ENCODE assay signal across 1 cellular context in genomic region chr3:197510642-197511018, GRCh38.
TF ChIP-seq lines count a peak whose summit lies in the region.

No MANE protein-coding gene starts in this region.

TF ChIP-seq in HepG2, 621 proteins besides CTCF, POLR2A, EP300 and RAD21:
- TF ChIP-seq LRRFIP1 (CRISPR knock-in tag; conservative IDR thresholded peaks at IDR 0.05) (no peak), IRF1 (CRISPR knock-in tag; IDR thresholded peaks at IDR 0.05; ENCODE audit: low read depth) (0 out of 2 replicates have a peak, but pooled peaks have one; percentile 2), TOPORS (CRISPR knock-in tag; IDR thresholded peaks at IDR 0.05) (no peak), ATAD3A (CRISPR knock-in tag; IDR thresholded peaks at IDR 0.05) (no peak), HMGXB3 (CRISPR knock-in tag; IDR thresholded peaks at IDR 0.05; ENCODE audit: borderline replicate concordance) (no peak)
